1 cellular context compared by ENCODE assay signal in the genomic region with DNA sequence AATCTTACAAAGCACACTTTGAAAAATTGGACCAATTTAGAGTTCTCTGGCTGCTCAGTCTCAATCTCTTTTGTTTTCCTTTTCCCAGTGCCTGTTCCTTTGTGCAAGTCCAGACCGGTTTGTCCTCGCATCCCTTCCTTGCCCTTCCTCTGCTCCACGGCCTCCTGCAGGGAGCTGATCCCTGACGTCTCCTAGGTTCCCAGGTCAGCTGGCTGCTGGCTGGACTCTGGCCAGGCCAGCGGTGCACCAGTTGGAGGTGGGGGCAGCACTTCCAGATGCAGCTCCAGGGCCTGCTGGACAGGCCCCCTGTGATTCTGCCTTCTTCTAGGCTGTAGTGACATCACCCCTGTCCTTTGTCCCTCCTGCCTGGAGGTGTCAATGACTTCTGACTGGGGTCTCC.
TF ChIP-seq lines count a peak whose summit lies in the region.

No MANE protein-coding gene starts in this region.

TF ChIP-seq in IMR-90, 13 proteins besides CTCF, POLR2A, EP300 and RAD21 (continued from another document):
- TF ChIP-seq, protein P1, sequence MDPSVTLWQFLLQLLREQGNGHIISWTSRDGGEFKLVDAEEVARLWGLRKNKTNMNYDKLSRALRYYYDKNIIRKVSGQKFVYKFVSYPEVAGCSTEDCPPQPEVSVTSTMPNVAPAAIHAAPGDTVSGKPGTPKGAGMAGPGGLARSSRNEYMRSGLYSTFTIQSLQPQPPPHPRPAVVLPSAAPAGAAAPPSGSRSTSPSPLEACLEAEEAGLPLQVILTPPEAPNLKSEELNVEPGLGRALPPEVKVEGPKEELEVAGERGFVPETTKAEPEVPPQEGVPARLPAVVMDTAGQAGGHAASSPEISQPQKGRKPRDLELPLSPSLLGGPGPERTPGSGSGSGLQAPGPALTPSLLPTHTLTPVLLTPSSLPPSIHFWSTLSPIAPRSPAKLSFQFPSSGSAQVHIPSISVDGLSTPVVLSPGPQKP (IDR thresholded peaks at IDR 0.05; ENCODE audit: borderline replicate concordance, low read depth, low read length) = no peak
- TF ChIP-seq MAFK (IDR thresholded peaks at IDR 0.05; ENCODE audit: low read depth, low read length) (no peak), MXI1 (IDR thresholded peaks at IDR 0.05; ENCODE audit: borderline replicate concordance, low read depth, low read length) (no peak), MAZ (IDR thresholded peaks at IDR 0.05; ENCODE audit: borderline replicate concordance, low read depth, low read length) (no peak)
- TF ChIP-seq, protein P2, sequence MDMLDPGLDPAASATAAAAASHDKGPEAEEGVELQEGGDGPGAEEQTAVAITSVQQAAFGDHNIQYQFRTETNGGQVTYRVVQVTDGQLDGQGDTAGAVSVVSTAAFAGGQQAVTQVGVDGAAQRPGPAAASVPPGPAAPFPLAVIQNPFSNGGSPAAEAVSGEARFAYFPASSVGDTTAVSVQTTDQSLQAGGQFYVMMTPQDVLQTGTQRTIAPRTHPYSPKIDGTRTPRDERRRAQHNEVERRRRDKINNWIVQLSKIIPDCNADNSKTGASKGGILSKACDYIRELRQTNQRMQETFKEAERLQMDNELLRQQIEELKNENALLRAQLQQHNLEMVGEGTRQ (IDR thresholded peaks at IDR 0.05; ENCODE audit: low read depth, low read length) = no peak
